Comparison of ENCODE assay signal across 9 cellular contexts in the genomic region with DNA sequence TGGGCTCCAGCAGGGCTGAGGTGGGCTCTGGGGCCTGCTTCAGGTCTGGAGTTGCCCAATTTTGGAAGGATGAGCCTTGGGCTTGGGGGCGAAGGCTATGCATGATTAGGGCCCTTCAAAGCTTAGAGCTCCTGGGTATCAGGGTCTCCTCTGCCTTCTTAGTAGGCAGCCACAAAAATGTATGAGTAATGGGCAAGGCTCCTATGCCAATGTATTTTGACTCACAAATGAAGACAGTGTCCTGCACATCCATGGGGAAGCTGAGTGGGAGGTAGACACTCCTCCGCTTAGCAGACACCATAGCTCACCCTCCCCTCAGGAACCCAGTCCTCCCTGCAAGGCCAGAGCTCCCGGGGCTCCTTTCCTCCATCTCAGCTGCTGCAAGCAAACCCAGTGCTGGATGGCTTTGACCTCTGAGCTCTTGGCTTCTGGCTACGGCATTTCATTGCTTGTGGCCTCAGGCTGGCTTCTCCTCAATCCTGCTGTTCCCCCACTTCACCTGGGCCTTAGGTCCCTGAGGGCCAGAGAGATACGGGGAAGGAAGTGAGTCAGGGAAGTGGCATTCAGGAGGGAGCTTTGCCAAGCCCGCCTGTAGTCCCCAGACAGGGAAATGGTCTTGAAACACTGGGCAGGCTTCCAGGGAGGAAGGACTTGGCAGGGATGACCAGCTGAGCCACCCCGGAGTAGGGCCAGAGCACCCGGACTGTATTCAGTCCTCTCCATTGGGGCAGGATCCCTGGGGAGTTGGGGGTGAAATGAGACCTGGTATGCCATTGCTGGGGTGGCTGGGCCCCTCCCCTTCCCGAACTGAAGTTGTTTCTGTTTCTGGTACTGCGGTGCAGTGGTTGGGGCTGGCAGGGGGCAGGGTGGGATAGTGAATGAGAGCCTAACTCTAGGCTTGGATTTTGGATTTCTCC. TPM values are rescaled to one million over a fixed set of nuclear protein-coding genes. Genes with fewer than 3 reads are reported as not detected.
DNase-seq lines count a peak whose midpoint lies in the region; ATAC-seq, FAIRE-seq and TF ChIP-seq lines count a peak whose summit lies in the region.
"Had no signal": no experiment of that assay in that cellular context is flagged by ENCODE, and none has a peak within 500 bp of the region (broad histone marks: within the 10 kb centered on the region; RNA-seq: fewer than 3 reads in every experiment).

No MANE protein-coding gene starts in this region.

- H4K20me1 ChIP-seq in K562 (replicated peaks; ENCODE audit: control insufficient read depth, insufficient read depth, low read length) = no peaks in the 10 kb centered on the region

- H3K27ac ChIP-seq in K562 (ENCODE audit: extremely low read depth, low read depth, low read length) = no peak overlapping the region
- peak overlapping the region; percentile 30 to 54 for H3K27ac ChIP-seq in tibial artery
- no peak overlapping the region for H3K27ac ChIP-seq in CD8-positive, alpha-beta T cell (ENCODE audit: low read depth, low read length)

- peak; percentile 89 for DNase-seq in 8988T
- DNase-seq in HS-5 (ENCODE audit: low read depth) = peak; percentile 99
- DNase-seq in K562 (ENCODE audit: extremely low read depth in 1 of 4, low spot score in 3 of 4) = no peak
- DNase-seq in kidney epithelial cell (ENCODE audit: low read depth) = peak; percentile 97
- DNase-seq in tibial artery = peak; percentile 93 to 97
- no peak for DNase-seq in NCI-H345 (lab: John Stamatoyannopoulos, UW)
- DNase-seq in CD8-positive, alpha-beta T cell = no peak

- no peak for FAIRE-seq in K562 (lab: Jason Lieb, UNC)

- no peak for TF ChIP-seq CTCF in K562 (IDR thresholded peaks at IDR 0.05 in 2 of 3, conservative IDR thresholded peaks at IDR 0.05 in 1 of 3; ENCODE audit: insufficient read depth in 2 of 3, low read depth in 1 of 3, low read length in 3 of 3)
- no peak for TF ChIP-seq CTCF in kidney epithelial cell (IDR thresholded peaks at IDR 0.05; ENCODE audit: insufficient read depth, low read length, poor library complexity, severe bottlenecking)
- no peak for TF ChIP-seq CTCF in tibial artery (IDR thresholded peaks at IDR 0.05)
- no peak for TF ChIP-seq CTCF in CD8-positive, alpha-beta T cell (IDR thresholded peaks at IDR 0.05)

- no peaks in the 10 kb centered on the region for H3K4me1 Mint-ChIP-seq in CD8-positive, alpha-beta T cell (ENCODE audit: low read depth)

- H3K9me1 ChIP-seq in K562 (ENCODE audit: control insufficient read depth, insufficient read depth, low read length) = no peaks in the 10 kb centered on the region

- CTCF ChIA-PET in K562 (lab: Yijun Ruan, JAX; ENCODE audit: low intra/inter-chr PET ratio) = no interaction called here
- CTCF ChIA-PET in CD8-positive, alpha-beta T cell (lab: Charles Lee) = interaction anchor here (1.0 to 6.4 kb wide), 3 partner anchors 11 to 21 kb away, joined by 3 to 53 read pairs (median 8); no protein-coding TSS in a partner anchor

- TF ChIP-seq POLR2A in K562 (conservative IDR thresholded peaks at IDR 0.05) = no peak

- POLR2A ChIA-PET in K562 (lab: Yijun Ruan, JAX) = interaction anchor here (0.6 to 1.9 kb wide), 7 partner anchors 9 to 23 kb away, joined by 3 to 5 read pairs (median 4); no protein-coding TSS in a partner anchor
- POLR2A ChIA-PET in CD8-positive, alpha-beta T cell (lab: Charles Lee) = no interaction called here

- TF ChIP-seq EP300 in K562 (IDR thresholded peaks at IDR 0.05; ENCODE audit: low read length) = no peak

- H3K9me3 ChIP-seq in K562 (replicated peaks; ENCODE audit: control insufficient read depth, insufficient read depth, low read depth, low read length) (no peaks in the 10 kb centered on the region), tibial artery (no peaks in the 10 kb centered on the region)
- no peaks in the 10 kb centered on the region for H3K9me3 ChIP-seq in CD8-positive, alpha-beta T cell (ENCODE audit: low read length)

- H3K4me3 Mint-ChIP-seq in CD8-positive, alpha-beta T cell = no peak overlapping the region

- H3K4me1 ChIP-seq in K562 (replicated peaks in 1 of 2; ENCODE audit: control insufficient read depth in 2 of 2, insufficient read depth in 2 of 2, low read length in 2 of 2) (peaks cover 20 to 24% of the 10 kb centered on the region in 2 experiments), tibial artery (peaks cover 0 to 76% (median 61%) of the 10 kb centered on the region in 4 donors)
- peaks cover 5% of the 10 kb centered on the region for H3K4me1 ChIP-seq in CD8-positive, alpha-beta T cell (ENCODE audit: insufficient read depth, low read length)

- no TSS peak for BruUV-seq in K562 (replicated peaks; lab: Mats Ljungman, UMichigan)

- WGBS in K562 (ENCODE audit: insufficient coverage, low coverage, missing lambda C conversion rate) = 43% methylated on average over 8 of the region's 10 CpGs

- H3K27ac Mint-ChIP-seq in CD8-positive, alpha-beta T cell = no peak overlapping the region

- intact Hi-C loops in K562 (cut with micrococcal nuclease) = no loop called here
- intact Hi-C loops in tibial artery (cut with DNase I; ENCODE audit: low total_unique reads) = loop anchor here (10.0 kb wide), 1 partner anchor 46 kb away; no protein-coding TSS in a partner anchor
- intact Hi-C loops in CD8-positive, alpha-beta T cell (cut with DNase I, micrococcal nuclease) = no loop called here

- no peak overlapping the region for H3K4me2 ChIP-seq in K562 (ENCODE audit: insufficient read depth, low read length)

- no peak overlapping the region for H2AFZ ChIP-seq in K562 (ENCODE audit: low read depth, low read length)

- ATAC-seq in K562 (no peak), GM18907 (IDR thresholded peaks at IDR 0.05; ENCODE audit: unreplicated experiment) (no peak)
- ATAC-seq in CD8-positive, alpha-beta T cell = no peak

- in situ Hi-C loops in K562 (cut with MboI) = no loop called here

- TF ChIP-seq RAD21 in K562 (CRISPR knock-in tag; conservative IDR thresholded peaks at IDR 0.05 in 1 of 2, IDR thresholded peaks at IDR 0.05 in 1 of 2) = no peak

- peaks cover 37% of the 10 kb centered on the region for H3K27me3 Mint-ChIP-seq in CD8-positive, alpha-beta T cell (ENCODE audit: low read depth)

- H3K9me3 Mint-ChIP-seq in CD8-positive, alpha-beta T cell = no peaks in the 10 kb centered on the region

- peak overlapping the region in 1 of 2 experiments; percentile 71; a peak in 1 of 4 replicates for H3K9ac ChIP-seq in K562 (ENCODE audit: insufficient read depth in 1 of 2, low read depth in 2 of 2, low read length in 2 of 2)

- no peaks in the 10 kb centered on the region for H3K79me2 ChIP-seq in K562 (ENCODE audit: control insufficient read depth, insufficient read depth, low read length)

- no peaks in the 10 kb centered on the region for H3K36me3 Mint-ChIP-seq in CD8-positive, alpha-beta T cell

- H3K36me3 ChIP-seq in K562 (ENCODE audit: control insufficient read depth, insufficient read depth, low read length) = no peaks in the 10 kb centered on the region
- peaks cover 2% of the 10 kb centered on the region for H3K36me3 ChIP-seq in kidney epithelial cell (ENCODE audit: control insufficient read depth, insufficient read depth, low read length)
- H3K36me3 ChIP-seq in tibial artery = no peaks in the 10 kb centered on the region
- H3K36me3 ChIP-seq in CD8-positive, alpha-beta T cell (ENCODE audit: insufficient read depth, low read length) = no peaks in the 10 kb centered on the region

- H3K4me3 ChIP-seq in K562 = no peak overlapping the region
- H3K4me3 ChIP-seq in kidney epithelial cell (ENCODE audit: low read depth, low read length) = no peak overlapping the region
- peak overlapping the region in 1 of 2 donors; percentile 7 for H3K4me3 ChIP-seq in tibial artery
- no peak overlapping the region for H3K4me3 ChIP-seq in CD8-positive, alpha-beta T cell (ENCODE audit: low read depth, low read length)

- H3K27me3 ChIP-seq in K562 (ENCODE audit: control insufficient read depth in 2 of 2, insufficient read depth in 2 of 2, low read length in 2 of 2) = peaks cover 4 to 24% of the 10 kb centered on the region in 2 experiments; a peak in 4 of 5 replicates
- no peaks in the 10 kb centered on the region for H3K27me3 ChIP-seq in kidney epithelial cell (ENCODE audit: control insufficient read depth, insufficient read depth, low read length)
- no peaks in the 10 kb centered on the region for H3K27me3 ChIP-seq in tibial artery
- peaks cover 15% of the 10 kb centered on the region for H3K27me3 ChIP-seq in CD8-positive, alpha-beta T cell (ENCODE audit: insufficient read depth, low read length)

TF ChIP-seq in K562, 482 proteins besides CTCF, POLR2A, EP300 and RAD21 (continues in another document):
- TF ChIP-seq ETV1 (tag; conservative IDR thresholded peaks at IDR 0.05; ENCODE audit: low read depth) (no peak), XRCC5 (IDR thresholded peaks at IDR 0.05; ENCODE audit: low read depth, low read length) (no peak), KLF6 (CRISPR knock-in tag; IDR thresholded peaks at IDR 0.05; ENCODE audit: borderline replicate concordance) (no peak), SIN3A (IDR thresholded peaks at IDR 0.05; ENCODE audit: borderline replicate concordance in 2 of 2, control insufficient read depth in 1 of 2, low read depth in 2 of 2, low read length in 2 of 2) (no peak), IFI16 (CRISPR knock-in tag; IDR thresholded peaks at IDR 0.05) (no peak), MAZ (CRISPR knock-in tag; conservative IDR thresholded peaks at IDR 0.05 in 1 of 2, IDR thresholded peaks at IDR 0.05 in 1 of 2) (no peak)
- TF ChIP-seq, protein P1, sequence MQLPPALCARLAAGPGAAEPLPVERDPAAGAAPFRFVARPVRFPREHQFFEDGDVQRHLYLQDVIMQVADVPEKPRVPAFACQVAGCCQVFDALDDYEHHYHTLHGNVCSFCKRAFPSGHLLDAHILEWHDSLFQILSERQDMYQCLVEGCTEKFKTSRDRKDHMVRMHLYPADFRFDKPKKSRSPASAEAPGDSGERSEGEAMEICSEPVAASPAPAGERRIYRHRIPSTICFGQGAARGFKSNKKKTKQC (CRISPR knock-in tag; IDR thresholded peaks at IDR 0.05) = no peak

RNA-seq across cellular contexts. Expression of gene ABCC3, which starts 4.4 kb away (rescaled TPM):
- 2.3 and 7.3 TPM in 2 replicates for total RNA-seq in K562 (2011; cell fraction: chromatin; rRNA removed; ENCODE audit: low replicate concordance)
- total RNA-seq in K562 (2011; cell fraction: nucleolus; rRNA removed) = 3.3 and 3.7 TPM in 2 replicates
- total RNA-seq in K562 (2011; cell fraction: nucleoplasm; rRNA removed) = 2.0 and 2.1 TPM in 2 replicates
- not detected in 2 replicates for total RNA-seq in K562 (2014; rRNA removed)
- not detected in 2 replicates for total RNA-seq in K562 (2014; rRNA removed; fragmentation: Illumina TruSeq; extraction: Trizol)
- total RNA-seq in K562 (2015; rRNA removed; fragmentation: Illumina TruSeq; extraction: Trizol) = not detected in 2 replicates
- 0.34 and 1.6 TPM in 2 replicates for total RNA-seq in K562 (2021)
- polyA plus RNA-seq in K562 (2011; rRNA removed) = 0.78 and 0.93 TPM in 2 replicates
- polyA plus RNA-seq in K562 (2011; cell fraction: cytosol; rRNA removed) = 0.27 and 0.51 TPM in 2 replicates
- polyA plus RNA-seq in K562 (2011; cell fraction: nucleus; rRNA removed) = 2.6 and 6.0 TPM in 2 replicates
- polyA plus RNA-seq in K562 (2012) = 0.31 and 0.44 TPM in 2 replicates
- polyA plus RNA-seq in K562 (2014; fragmentation: Illumina TruSeq; extraction: Trizol) = not detected in 2 replicates
- under 1 TPM in 1 of 2 experiments, not detected in 1; 0.03 TPM for polyA plus RNA-seq in K562 (2014; fragmentation: Nextera tagmentation; extraction: Ambion mirVana)
- 0.07 TPM in 1 of 2 replicates, not detected in the other for polyA plus RNA-seq in K562 (2014; rRNA removed)
- polyA minus RNA-seq in K562 (2011; rRNA and poly(A)+ RNA removed) = 0.35 and 0.45 TPM in 2 replicates
- 1.4 and 2.1 TPM in 2 replicates for polyA minus RNA-seq in K562 (2011; cell fraction: cytosol; rRNA and poly(A)+ RNA removed)
- 1.4 and 2.3 TPM in 2 replicates for polyA minus RNA-seq in K562 (2011; cell fraction: nucleus; rRNA and poly(A)+ RNA removed)
- total RNA-seq in kidney epithelial cell = 0.82 and 1.3 TPM in 2 replicates
- total RNA-seq in CD8-positive, alpha-beta T cell = not detected
- total RNA-seq: activated CD8-positive, alpha-beta memory T cell treated with anti-CD3 and anti-CD28 coated beads for 36 hours had no signal

Comparison
In these comparisons a context has a peak if more than half of its experiments do, and no peak if none do; other contexts are left out.
1. DNase-seq: peak in 8988T (single experiment), HS-5 (single experiment), kidney epithelial cell (single experiment) and tibial artery (2 of 2); none in K562 (0 of 4), NCI-H345 (single experiment) and CD8-positive, alpha-beta T cell (0 of 7).
2. H3K27ac ChIP-seq: peak in tibial artery (2 of 2); none in K562 (single experiment) and CD8-positive, alpha-beta T cell (single experiment).